ENCODE assay signal across 1 cellular context in the genomic region with DNA sequence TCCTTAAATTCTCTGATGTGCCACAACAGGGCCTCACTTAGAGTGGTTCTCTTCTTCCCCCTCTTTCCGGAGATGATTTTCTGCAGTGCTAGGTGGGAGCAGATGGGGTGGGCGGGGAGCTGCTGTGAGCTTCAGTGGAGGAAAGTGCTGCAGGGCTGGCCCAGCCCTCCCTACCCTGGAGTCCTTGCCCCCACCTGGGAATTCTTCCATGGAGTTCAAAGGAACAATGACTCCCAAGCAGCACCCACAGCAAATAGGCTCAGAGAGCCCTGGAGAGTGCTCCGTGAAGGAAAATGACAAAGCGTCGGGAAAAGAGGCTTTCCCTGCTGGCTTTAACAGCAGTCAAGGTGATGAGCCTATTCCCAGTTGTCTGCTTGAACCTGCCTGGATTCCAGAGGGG.
TF ChIP-seq lines count a peak whose summit lies in the region.

No MANE protein-coding gene starts in this region.

TF ChIP-seq in GM23338, 12 proteins besides CTCF, POLR2A, EP300 and RAD21 (continued from another document):
- TF ChIP-seq, protein P1, sequence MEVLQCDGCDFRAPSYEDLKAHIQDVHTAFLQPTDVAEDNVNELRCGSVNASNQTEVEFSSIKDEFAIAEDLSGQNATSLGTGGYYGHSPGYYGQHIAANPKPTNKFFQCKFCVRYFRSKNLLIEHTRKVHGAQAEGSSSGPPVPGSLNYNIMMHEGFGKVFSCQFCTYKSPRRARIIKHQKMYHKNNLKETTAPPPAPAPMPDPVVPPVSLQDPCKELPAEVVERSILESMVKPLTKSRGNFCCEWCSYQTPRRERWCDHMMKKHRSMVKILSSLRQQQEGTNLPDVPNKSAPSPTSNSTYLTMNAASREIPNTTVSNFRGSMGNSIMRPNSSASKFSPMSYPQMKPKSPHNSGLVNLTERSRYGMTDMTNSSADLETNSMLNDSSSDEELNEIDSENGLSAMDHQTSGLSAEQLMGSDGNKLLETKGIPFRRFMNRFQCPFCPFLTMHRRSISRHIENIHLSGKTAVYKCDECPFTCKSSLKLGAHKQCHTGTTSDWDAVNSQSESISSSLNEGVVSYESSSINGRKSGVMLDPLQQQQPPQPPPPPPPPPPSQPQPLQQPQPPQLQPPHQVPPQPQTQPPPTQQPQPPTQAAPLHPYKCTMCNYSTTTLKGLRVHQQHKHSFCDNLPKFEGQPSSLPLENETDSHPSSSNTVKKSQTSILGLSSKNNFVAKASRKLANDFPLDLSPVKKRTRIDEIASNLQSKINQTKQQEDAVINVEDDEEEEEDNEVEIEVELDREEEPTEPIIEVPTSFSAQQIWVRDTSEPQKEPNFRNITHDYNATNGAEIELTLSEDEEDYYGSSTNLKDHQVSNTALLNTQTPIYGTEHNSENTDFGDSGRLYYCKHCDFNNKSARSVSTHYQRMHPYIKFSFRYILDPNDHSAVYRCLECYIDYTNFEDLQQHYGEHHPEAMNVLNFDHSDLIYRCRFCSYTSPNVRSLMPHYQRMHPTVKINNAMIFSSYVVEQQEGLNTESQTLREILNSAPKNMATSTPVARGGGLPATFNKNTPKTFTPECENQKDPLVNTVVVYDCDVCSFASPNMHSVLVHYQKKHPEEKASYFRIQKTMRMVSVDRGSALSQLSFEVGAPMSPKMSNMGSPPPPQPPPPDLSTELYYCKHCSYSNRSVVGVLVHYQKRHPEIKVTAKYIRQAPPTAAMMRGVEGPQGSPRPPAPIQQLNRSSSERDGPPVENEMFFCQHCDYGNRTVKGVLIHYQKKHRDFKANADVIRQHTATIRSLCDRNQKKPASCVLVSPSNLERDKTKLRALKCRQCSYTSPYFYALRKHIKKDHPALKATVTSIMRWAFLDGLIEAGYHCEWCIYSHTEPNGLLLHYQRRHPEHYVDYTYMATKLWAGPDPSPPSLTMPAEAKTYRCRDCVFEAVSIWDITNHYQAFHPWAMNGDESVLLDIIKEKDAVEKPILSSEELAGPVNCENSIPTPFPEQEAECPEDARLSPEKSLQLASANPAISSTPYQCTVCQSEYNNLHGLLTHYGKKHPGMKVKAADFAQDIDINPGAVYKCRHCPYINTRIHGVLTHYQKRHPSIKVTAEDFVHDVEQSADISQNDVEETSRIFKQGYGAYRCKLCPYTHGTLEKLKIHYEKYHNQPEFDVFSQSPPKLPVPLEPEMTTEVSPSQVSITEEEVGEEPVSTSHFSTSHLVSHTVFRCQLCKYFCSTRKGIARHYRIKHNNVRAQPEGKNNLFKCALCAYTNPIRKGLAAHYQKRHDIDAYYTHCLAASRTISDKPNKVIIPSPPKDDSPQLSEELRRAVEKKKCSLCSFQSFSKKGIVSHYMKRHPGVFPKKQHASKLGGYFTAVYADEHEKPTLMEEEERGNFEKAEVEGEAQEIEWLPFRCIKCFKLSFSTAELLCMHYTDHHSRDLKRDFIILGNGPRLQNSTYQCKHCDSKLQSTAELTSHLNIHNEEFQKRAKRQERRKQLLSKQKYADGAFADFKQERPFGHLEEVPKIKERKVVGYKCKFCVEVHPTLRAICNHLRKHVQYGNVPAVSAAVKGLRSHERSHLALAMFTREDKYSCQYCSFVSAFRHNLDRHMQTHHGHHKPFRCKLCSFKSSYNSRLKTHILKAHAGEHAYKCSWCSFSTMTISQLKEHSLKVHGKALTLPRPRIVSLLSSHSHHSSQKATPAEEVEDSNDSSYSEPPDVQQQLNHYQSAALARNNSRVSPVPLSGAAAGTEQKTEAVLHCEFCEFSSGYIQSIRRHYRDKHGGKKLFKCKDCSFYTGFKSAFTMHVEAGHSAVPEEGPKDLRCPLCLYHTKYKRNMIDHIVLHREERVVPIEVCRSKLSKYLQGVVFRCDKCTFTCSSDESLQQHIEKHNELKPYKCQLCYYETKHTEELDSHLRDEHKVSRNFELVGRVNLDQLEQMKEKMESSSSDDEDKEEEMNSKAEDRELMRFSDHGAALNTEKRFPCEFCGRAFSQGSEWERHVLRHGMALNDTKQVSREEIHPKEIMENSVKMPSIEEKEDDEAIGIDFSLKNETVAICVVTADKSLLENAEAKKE (CRISPR knock-in tag; IDR thresholded peaks at IDR 0.05), result no peak
- no peak for TF ChIP-seq JUNB (IDR thresholded peaks at IDR 0.05; ENCODE audit: unreplicated experiment)
